ENCODE assay signal across 24 cellular contexts in genomic region chr16:86374603-86375002, GRCh38.
"Had no signal": no experiment of that assay in that cellular context is flagged by ENCODE, and none has a peak within 500 bp of the region (broad histone marks: within the 10 kb centered on the region; RNA-seq: fewer than 3 reads in every experiment).

No MANE protein-coding gene starts in this region.

- H3K4me1 ChIP-seq: heart left ventricle, pancreas, stomach had no signal

- H3K36me3 ChIP-seq: heart left ventricle, pancreas, stomach, thoracic aorta, transverse colon had no signal

- H3K4me1 Mint-ChIP-seq: endodermal cell, naive B cell, nephron had no signal

- H3K4me3 ChIP-seq: heart left ventricle, lung, pancreas, stomach, thoracic aorta, transverse colon had no signal

- H3K27ac Mint-ChIP-seq: dendritic cell treated with granulocyte-macrophage colony-stimulating factor and Interleukin-4, amounts not matched to agents 40 ng/mL and 50 ng/mL, for 4 days; endodermal cell; naive B cell; nephron; progenitor cell of endocrine pancreas had no signal

- ATAC-seq: heart left ventricle, left colon, left ventricle myocardium superior, pancreas, right cardiac atrium had no signal

- H3K9me3 ChIP-seq: pancreas had no signal

- H3K4me3 Mint-ChIP-seq: dendritic cell treated with granulocyte-macrophage colony-stimulating factor and Interleukin-4, amounts not matched to agents 40 ng/mL and 50 ng/mL, for 4 days; endodermal cell; naive B cell; nephron had no signal

- DNase-seq: endodermal cell; erythroblast; heart left ventricle; hippocampal formation; left colon; left ventricle myocardium superior; mesendoderm; naive B cell; occipital lobe; pancreas; right cardiac atrium; small intestine; stimulated activated CD4-positive, alpha-beta T cell treated with anti-CD3 and anti-CD28 coated beads, Interleukin-12 subunit alpha, Interleukin-12 subunit beta, amount 100 ng/mL, for 4 hours; stimulated activated naive CD4-positive, alpha-beta T cell; stomach; substantia nigra; transverse colon had no signal

- H3K27ac ChIP-seq: pancreas, stomach, thoracic aorta had no signal

- H3K27me3 ChIP-seq: pancreas, transverse colon had no signal

- FAIRE-seq: endothelial cell of umbilical vein, frontal cortex, pancreas, small intestine had no signal
